In genomic region chr1:209354840-209355165, GRCh38 we compare ENCODE assay signal across 9 cellular contexts.
DNase-seq lines count a peak whose midpoint lies in the region; ATAC-seq and TF ChIP-seq lines count a peak whose summit lies in the region.
"Had no signal": no experiment of that assay in that cellular context is flagged by ENCODE, and none has a peak within 500 bp of the region (broad histone marks: within the 10 kb centered on the region; RNA-seq: fewer than 3 reads in every experiment).

No MANE protein-coding gene starts in this region.

- H4K20me1 ChIP-seq in GM23338 (replicated peaks; ENCODE audit: insufficient read depth) (no peaks in the 10 kb centered on the region), neural progenitor cell (ENCODE audit: low read depth) (no peaks in the 10 kb centered on the region)

- no peak for TF ChIP-seq CTCF in GM23338 (conservative IDR thresholded peaks at IDR 0.05; ENCODE audit: low read depth in 2 of 2)
- no peak for TF ChIP-seq CTCF in RWPE1 (conservative IDR thresholded peaks at IDR 0.05; ENCODE audit: low read depth)
- no peak for TF ChIP-seq CTCF in neural progenitor cell (IDR thresholded peaks at IDR 0.05)

- no peaks in the 10 kb centered on the region for H3K27me3 Mint-ChIP-seq in GM23338 (ENCODE audit: insufficient read depth, low read depth, poor library complexity)
- H3K27me3 Mint-ChIP-seq in neural progenitor cell (ENCODE audit: insufficient read depth, low read depth): peaks cover 6% of the 10 kb centered on the region
- peaks cover 2 to 7% of the 10 kb centered on the region in 2 donors for H3K27me3 Mint-ChIP-seq in CD4-positive, alpha-beta memory T cell

- H3K4me1 ChIP-seq in GM23338 (ENCODE audit: insufficient read depth): peaks cover 32% of the 10 kb centered on the region
- peaks cover 14% of the 10 kb centered on the region for H3K4me1 ChIP-seq in neural progenitor cell
- no peaks in the 10 kb centered on the region for H3K4me1 ChIP-seq in CD4-positive, alpha-beta memory T cell (ENCODE audit: insufficient read depth, low read length)
- H3K4me1 ChIP-seq: A549 had no signal

- no peak overlapping the region for H3K9ac ChIP-seq in neural progenitor cell

- H3K27ac ChIP-seq in GM23338 (ENCODE audit: low read depth) (peak overlapping the region; percentile 23), RWPE1 (peak overlapping the region; percentile 95), epithelial cell of prostate (peak overlapping the region; percentile 95), neural progenitor cell (no peak overlapping the region)
- no peak overlapping the region for H3K27ac ChIP-seq in CD4-positive, alpha-beta memory T cell (ENCODE audit: low read depth, low read length)

- H3K36me3 Mint-ChIP-seq in GM23338 (ENCODE audit: low read depth) (no peaks in the 10 kb centered on the region), neural progenitor cell (no peaks in the 10 kb centered on the region)
- H3K36me3 Mint-ChIP-seq in CD4-positive, alpha-beta memory T cell: no peaks in the 10 kb centered on the region

- H3K9me3 Mint-ChIP-seq in GM23338 (no peaks in the 10 kb centered on the region), neural progenitor cell (no peaks in the 10 kb centered on the region)
- H3K9me3 Mint-ChIP-seq in CD4-positive, alpha-beta memory T cell: no peaks in the 10 kb centered on the region

- H3K4me2 ChIP-seq in GM23338 (no peak overlapping the region), neural progenitor cell (no peak overlapping the region)
- H3K4me2 ChIP-seq: A549 had no signal

- ATAC-seq in GM23338: peak; percentile 22
- no peak for ATAC-seq in GM19023 (IDR thresholded peaks at IDR 0.05; ENCODE audit: unreplicated experiment)

- no peaks in the 10 kb centered on the region for H3K36me3 ChIP-seq in GM23338 (ENCODE audit: insufficient read depth)
- no peaks in the 10 kb centered on the region for H3K36me3 ChIP-seq in neural progenitor cell
- no peaks in the 10 kb centered on the region for H3K36me3 ChIP-seq in CD4-positive, alpha-beta memory T cell (ENCODE audit: insufficient read depth, low read length)

- H3K9me2 ChIP-seq in GM23338 (ENCODE audit: insufficient read depth): peaks cover 10% of the 10 kb centered on the region; the same call in 1 of the 2 replicates

- H2AFZ ChIP-seq in GM23338 (no peak overlapping the region; the same call in 1 of the 2 replicates), neural progenitor cell (replicated peaks) (peak overlapping the region; percentile 74)

- H3K4me1 Mint-ChIP-seq in GM23338 (peaks cover 46% of the 10 kb centered on the region), neural progenitor cell (peaks cover 31% of the 10 kb centered on the region)
- H3K4me1 Mint-ChIP-seq in CD4-positive, alpha-beta memory T cell: no peaks in the 10 kb centered on the region

- H3K79me2 ChIP-seq in GM23338 (replicated peaks; ENCODE audit: insufficient read depth) (no peaks in the 10 kb centered on the region), neural progenitor cell (ENCODE audit: low read depth) (no peaks in the 10 kb centered on the region)

- CTCF ChIA-PET in RWPE1 (lab: Yijun Ruan, JAX): interaction anchor here (0.5 to 2.4 kb wide), 17 partner anchors 10 to 1103 kb away, joined by 3 to 10 read pairs (median 4); no protein-coding TSS in a partner anchor
- CTCF ChIA-PET in CD4-positive, alpha-beta memory T cell (lab: Charles Lee; ENCODE audit: partially characterized antibody): interaction anchor here (0.9 to 3.3 kb wide), 7 partner anchors 8 to 103 kb away, joined by 3 to 18 read pairs (median 4); no protein-coding TSS in a partner anchor

- intact Hi-C loops in CD4-positive, alpha-beta memory T cell (cut with micrococcal nuclease): no loop called here

- H3K27ac Mint-ChIP-seq in GM23338 (no peak overlapping the region), neural progenitor cell (no peak overlapping the region)
- H3K27ac Mint-ChIP-seq in CD4-positive, alpha-beta memory T cell: no peak overlapping the region

- H3K4me3 ChIP-seq in GM23338 (no peak overlapping the region), neural progenitor cell (no peak overlapping the region)
- H3K4me3 ChIP-seq in CD4-positive, alpha-beta memory T cell (ENCODE audit: low read length in 2 of 2): no peak overlapping the region
- H3K4me3 ChIP-seq: A549 had no signal

- DNase-seq in GM23338 (ENCODE audit: low spot score) (no peak), RWPE1 (ENCODE audit: low spot score) (no peak), epithelial cell of prostate (ENCODE audit: low read depth, low spot score) (no peak), neural progenitor cell (ENCODE audit: low spot score) (no peak), GM03348 (ENCODE audit: low spot score) (no peak), kidney tubule cell (ENCODE audit: low spot score) (no peak)
- DNase-seq in CD4-positive, alpha-beta memory T cell: no peak

- H3K9me3 ChIP-seq in neural progenitor cell (ENCODE audit: low read depth): no peaks in the 10 kb centered on the region
- no peaks in the 10 kb centered on the region for H3K9me3 ChIP-seq in CD4-positive, alpha-beta memory T cell (ENCODE audit: control insufficient read depth in 1 of 2, low read length in 2 of 2)
- H3K9me3 ChIP-seq: A549 had no signal

- no peak overlapping the region for H3K4me3 Mint-ChIP-seq in GM23338
- H3K4me3 Mint-ChIP-seq in neural progenitor cell: no peak overlapping the region
- H3K4me3 Mint-ChIP-seq in CD4-positive, alpha-beta memory T cell: no peak overlapping the region

- H3K27me3 ChIP-seq in GM23338 (ENCODE audit: insufficient read depth) (no peaks in the 10 kb centered on the region), neural progenitor cell (no peaks in the 10 kb centered on the region)
- H3K27me3 ChIP-seq in CD4-positive, alpha-beta memory T cell (ENCODE audit: insufficient read depth, low read length): no peaks in the 10 kb centered on the region

- no peaks in the 10 kb centered on the region; the same call in 1 of the 2 replicates for H3F3A ChIP-seq in GM23338 (replicated peaks; ENCODE audit: low read depth)
- no peaks in the 10 kb centered on the region for H3F3A ChIP-seq in neural progenitor cell (ENCODE audit: low read depth)

- POLR2A ChIA-PET in RWPE1 (lab: Yijun Ruan, JAX; ENCODE audit: low non-redundant PET): interaction anchor here (0.6 to 3.2 kb wide), 4 partner anchors 14 to 147 kb away, joined by 3 to 12 read pairs (median 3); no protein-coding TSS in a partner anchor
- POLR2A ChIA-PET in CD4-positive, alpha-beta memory T cell (lab: Charles Lee; ENCODE audit: partially characterized antibody): no interaction called here

TF ChIP-seq in GM23338, 12 proteins besides CTCF, POLR2A, EP300 and RAD21 (continues in another document):
- TF ChIP-seq REST (IDR thresholded peaks at IDR 0.05; ENCODE audit: unreplicated experiment): no peak
- TF ChIP-seq POLR2AphosphoS5 (IDR thresholded peaks at IDR 0.05; ENCODE audit: low read depth): no peak
- TF ChIP-seq NANOG (IDR thresholded peaks at IDR 0.05; ENCODE audit: borderline replicate concordance): no peak
- no peak for TF ChIP-seq ZNF114 (CRISPR knock-in tag; IDR thresholded peaks at IDR 0.05)
- no peak for TF ChIP-seq STAT1 (IDR thresholded peaks at IDR 0.05; ENCODE audit: unreplicated experiment)
- no peak for TF ChIP-seq CREB1 (CRISPR knock-in tag; IDR thresholded peaks at IDR 0.05; ENCODE audit: low read depth)
- no peak for TF ChIP-seq ZNF331 (CRISPR knock-in tag; IDR thresholded peaks at IDR 0.05; ENCODE audit: low read depth)
- TF ChIP-seq EZH2phosphoT487 (IDR thresholded peaks at IDR 0.05; ENCODE audit: unreplicated experiment): no peak

Comparison
In these comparisons a context has a peak if more than half of its experiments do, and no peak if none do; other contexts are left out.
1. H3K27ac ChIP-seq: peak in GM23338 (single experiment), RWPE1 (single experiment) and epithelial cell of prostate (single experiment); none in neural progenitor cell (single experiment) and CD4-positive, alpha-beta memory T cell (single experiment).